ENCODE assay signal across 12 cellular contexts in the genomic region with DNA sequence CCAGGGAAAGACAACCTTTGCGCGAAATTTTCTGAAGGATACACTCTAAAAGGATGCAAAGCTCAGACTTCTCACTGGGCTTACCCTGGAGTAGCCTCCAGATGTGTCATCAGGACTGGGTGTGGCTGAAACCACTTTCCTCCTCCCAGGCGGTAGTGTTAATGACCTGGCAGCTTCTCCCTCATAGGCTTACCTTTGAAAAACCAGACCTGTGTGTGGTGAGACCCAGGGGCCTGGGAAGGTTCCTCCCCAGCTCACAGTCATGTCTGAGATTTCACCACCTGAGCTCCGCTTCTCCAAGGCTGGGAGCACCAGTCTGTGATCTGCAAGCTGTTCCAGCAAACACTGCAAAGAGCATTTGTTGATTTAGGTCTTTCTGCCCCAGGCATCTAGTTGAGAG.
DNase-seq lines count a peak whose midpoint lies in the region; ATAC-seq and TF ChIP-seq lines count a peak whose summit lies in the region.
"Had no signal": no experiment of that assay in that cellular context is flagged by ENCODE, and none has a peak within 500 bp of the region (broad histone marks: within the 10 kb centered on the region; RNA-seq: fewer than 3 reads in every experiment).

No MANE protein-coding gene starts in this region.

- H3K27ac Mint-ChIP-seq in type B pancreatic cell = peak overlapping the region; percentile 74
- H3K27ac Mint-ChIP-seq: immature natural killer cell, nephron progenitor cell had no signal

- TF ChIP-seq CTCF in type B pancreatic cell (conservative IDR thresholded peaks at IDR 0.05) = no peak

- H3K36me3 Mint-ChIP-seq in type B pancreatic cell = no peaks in the 10 kb centered on the region
- H3K36me3 Mint-ChIP-seq: immature natural killer cell had no signal

- H3K27me3 Mint-ChIP-seq in type B pancreatic cell = no peaks in the 10 kb centered on the region

- H3K4me1 Mint-ChIP-seq in type B pancreatic cell (ENCODE audit: unreplicated experiment) = no peaks in the 10 kb centered on the region
- H3K4me1 Mint-ChIP-seq: nephron progenitor cell had no signal

- no peaks in the 10 kb centered on the region for H3K9me3 Mint-ChIP-seq in type B pancreatic cell
- H3K9me3 Mint-ChIP-seq: immature natural killer cell, nephron progenitor cell had no signal

- ATAC-seq in esophagus mucosa = peak; percentile 99

- no peak overlapping the region for H3K4me3 Mint-ChIP-seq in type B pancreatic cell
- H3K4me3 Mint-ChIP-seq: immature natural killer cell, nephron progenitor cell had no signal

- peak; percentile 29 for DNase-seq in stimulated activated CD4-positive, alpha-beta T cell treated with anti-CD3 and anti-CD28 coated beads, Interleukin-15, amount 100 ng/mL, for 24 hours
- DNase-seq in stimulated activated CD4-positive, alpha-beta T cell treated with anti-CD3 and anti-CD28 coated beads, Interleukin-4, amount 100 ng/mL, for 4 hours = no peak
- DNase-seq in NCI-H69 (lab: John Stamatoyannopoulos, UW) (peak; percentile 82), type B pancreatic cell (ENCODE audit: extremely low spot score, unreplicated experiment) (no peak), NOMO-1 (lab: John Stamatoyannopoulos, UW; ENCODE audit: unreplicated experiment in 2 of 2) (no peak), NCI-H1436 (lab: John Stamatoyannopoulos, UW) (no peak), dedifferentiated amniotic fluid mesenchymal stem cell (ENCODE audit: extremely low spot score) (no peak)
- DNase-seq: immature natural killer cell, NCI-H345, nephron progenitor cell, SK-N-SH had no signal

Comparison
In these comparisons a context has a peak if more than half of its experiments do, and no peak if none do; other contexts are left out.
1. DNase-seq: peak in stimulated activated CD4-positive, alpha-beta T cell treated with anti-CD3 and anti-CD28 coated beads, Interleukin-15, amount 100 ng/mL, for 24 hours (single experiment) and NCI-H69 (single experiment); none in stimulated activated CD4-positive, alpha-beta T cell treated with anti-CD3 and anti-CD28 coated beads, Interleukin-4, amount 100 ng/mL, for 4 hours (0 of 2), type B pancreatic cell (single experiment), NOMO-1 (0 of 2), NCI-H1436 (single experiment) and dedifferentiated amniotic fluid mesenchymal stem cell (single experiment).